ENCODE assay signal across 15 cellular contexts in genomic region chr1:100989306-100990077, GRCh38. TPM values are rescaled to one million over a fixed set of nuclear protein-coding genes. Genes with fewer than 3 reads are reported as not detected.
DNase-seq lines count a peak whose midpoint lies in the region; ATAC-seq and TF ChIP-seq lines count a peak whose summit lies in the region.
"Had no signal": no experiment of that assay in that cellular context is flagged by ENCODE, and none has a peak within 500 bp of the region (broad histone marks: within the 10 kb centered on the region; RNA-seq: fewer than 3 reads in every experiment).

No MANE protein-coding gene starts in this region.

- peak; percentile 89 for DNase-seq in HFFc6
- DNase-seq in body of pancreas = no peak
- peak; percentile 65 for DNase-seq in glomerular endothelial cell (ENCODE audit: extremely low read depth, low read depth, low spot score)
- DNase-seq in smooth muscle cell (lab: John Stamatoyannopoulos, UW; ENCODE audit: unreplicated experiment) = no peak
- no peak for DNase-seq in activated naive CD4-positive, alpha-beta T cell treated with anti-CD3 and anti-CD28 coated beads, Interleukin-2, amount 50 U/mL, for 72 hours (ENCODE audit: low spot score in 2 of 2)
- no peak for DNase-seq in ascending aorta (ENCODE audit: low spot score in 2 of 2)
- no peak for DNase-seq in activated CD8-positive, alpha-beta T cell treated with anti-CD3 and anti-CD28 coated beads, Interleukin-2, amount 10 ng/mL, durations not matched to agents 7 days and 5 days
- DNase-seq: activated naive CD8-positive, alpha-beta T cell treated with anti-CD3 and anti-CD28 coated beads, Interleukin-2, amount 50 U/mL, for 24 hours; islet precursor cell; NCI-H187 treated with DMSO at 0.1 percent for 48 hours; occipital lobe; stimulated activated CD4-positive, alpha-beta T cell treated with anti-CD3 and anti-CD28 coated beads, Interleukin-4, amount 100 ng/mL, for 24 hours; stomach had no signal

- no peaks in the 10 kb centered on the region for H4K20me1 ChIP-seq in smooth muscle cell (ENCODE audit: low read depth)

- TF ChIP-seq CTCF in HFFc6 (IDR thresholded peaks at IDR 0.05) (no peak), body of pancreas (IDR thresholded peaks at IDR 0.05) (no peak), smooth muscle cell (IDR thresholded peaks at IDR 0.05; ENCODE audit: borderline replicate concordance, insufficient read depth, poor library complexity, severe bottlenecking) (no peak), ascending aorta (IDR thresholded peaks at IDR 0.05) (no peak)

- no peaks in the 10 kb centered on the region for H3K9me3 ChIP-seq in body of pancreas
- no peaks in the 10 kb centered on the region for H3K9me3 ChIP-seq in smooth muscle cell (replicated peaks; ENCODE audit: low read depth)
- no peaks in the 10 kb centered on the region for H3K9me3 ChIP-seq in ascending aorta
- H3K9me3 ChIP-seq: stomach had no signal

- H3K4me3 Mint-ChIP-seq in HFFc6 = no peak overlapping the region
- no peak overlapping the region for H3K4me3 Mint-ChIP-seq in activated CD8-positive, alpha-beta T cell treated with anti-CD3 and anti-CD28 coated beads, Interleukin-2, amount 10 ng/mL, durations not matched to agents 7 days and 5 days
- H3K4me3 Mint-ChIP-seq: activated naive CD8-positive, alpha-beta T cell treated with anti-CD3 and anti-CD28 coated beads, Interleukin-2, amount 50 U/mL, for 24 hours; T-helper 1 cell treated with Interleukin-12 subunit alpha and Interleukin-12 subunit beta and Interleukin-4 antibody, amounts not matched to agents 30 μg/mL and 1 μg/mL, for 36 hours had no signal

- H3K27ac Mint-ChIP-seq in HFFc6 = peak overlapping the region; percentile 76
- H3K27ac Mint-ChIP-seq in activated naive CD4-positive, alpha-beta T cell treated with anti-CD3 and anti-CD28 coated beads, Interleukin-2, amount 50 U/mL, for 72 hours = peak overlapping the region in 1 of 2 donors; percentile 40
- H3K27ac Mint-ChIP-seq in activated CD8-positive, alpha-beta T cell treated with anti-CD3 and anti-CD28 coated beads, Interleukin-2, amount 10 ng/mL, durations not matched to agents 7 days and 5 days = no peak overlapping the region
- H3K27ac Mint-ChIP-seq: activated naive CD8-positive, alpha-beta T cell treated with anti-CD3 and anti-CD28 coated beads, Interleukin-2, amount 50 U/mL, for 24 hours; T-helper 1 cell treated with Interleukin-12 subunit alpha and Interleukin-12 subunit beta and Interleukin-4 antibody, amounts not matched to agents 30 μg/mL and 1 μg/mL, for 36 hours had no signal

- H3K9ac ChIP-seq in smooth muscle cell (ENCODE audit: low read depth) = no peak overlapping the region

- peaks cover 23% of the 10 kb centered on the region for H3K4me1 Mint-ChIP-seq in HFFc6 (ENCODE audit: low read depth)
- peaks cover 2% of the 10 kb centered on the region for H3K4me1 Mint-ChIP-seq in activated CD8-positive, alpha-beta T cell treated with anti-CD3 and anti-CD28 coated beads, Interleukin-2, amount 10 ng/mL, durations not matched to agents 7 days and 5 days (ENCODE audit: low read depth)

- WGBS in body of pancreas, 2 donors = 59 to 82% methylated on average over 2 of the region's 2 CpGs
- WGBS in smooth muscle cell (ENCODE audit: low lambda C conversion rate) = 78% methylated on average over 2 of the region's 2 CpGs

- peak overlapping the region; percentile 5 for H3K4me2 ChIP-seq in smooth muscle cell

- intact Hi-C loops in body of pancreas (cut with DNase I) = no loop called here
- intact Hi-C loops in ascending aorta (cut with DNase I) = no loop called here

- TF ChIP-seq POLR2A in body of pancreas (IDR thresholded peaks at IDR 0.05) = no peak

- no peaks in the 10 kb centered on the region for H3K79me2 ChIP-seq in smooth muscle cell (ENCODE audit: low read depth)

- no peaks in the 10 kb centered on the region for H3F3A ChIP-seq in smooth muscle cell (ENCODE audit: low read depth)

- H3K36me3 ChIP-seq in body of pancreas (replicated peaks in 1 of 2; ENCODE audit: insufficient read depth in 1 of 2, low read depth in 2 of 2) (no peaks in the 10 kb centered on the region), smooth muscle cell (ENCODE audit: low read depth) (no peaks in the 10 kb centered on the region), ascending aorta (no peaks in the 10 kb centered on the region)

- no peaks in the 10 kb centered on the region for H3K9me3 Mint-ChIP-seq in HFFc6
- peaks cover 0 to 6% of the 10 kb centered on the region in 2 donors for H3K9me3 Mint-ChIP-seq in activated naive CD4-positive, alpha-beta T cell treated with anti-CD3 and anti-CD28 coated beads, Interleukin-2, amount 50 U/mL, for 72 hours
- no peaks in the 10 kb centered on the region for H3K9me3 Mint-ChIP-seq in activated CD8-positive, alpha-beta T cell treated with anti-CD3 and anti-CD28 coated beads, Interleukin-2, amount 10 ng/mL, durations not matched to agents 7 days and 5 days (ENCODE audit: insufficient read depth)
- H3K9me3 Mint-ChIP-seq: activated naive CD8-positive, alpha-beta T cell treated with anti-CD3 and anti-CD28 coated beads, Interleukin-2, amount 50 U/mL, for 24 hours; T-helper 1 cell treated with Interleukin-12 subunit alpha and Interleukin-12 subunit beta and Interleukin-4 antibody, amounts not matched to agents 30 μg/mL and 1 μg/mL, for 36 hours had no signal

- POLR2A ChIA-PET in activated CD8-positive, alpha-beta T cell treated with anti-CD3 and anti-CD28 coated beads, Interleukin-2, amount 10 ng/mL, durations not matched to agents 7 days and 5 days (lab: Charles Lee) = no interaction called here

- H3K4me3 ChIP-seq in body of pancreas (no peak overlapping the region), smooth muscle cell (no peak overlapping the region), ascending aorta (no peak overlapping the region)
- H3K4me3 ChIP-seq: stomach had no signal

- H3K27me3 ChIP-seq in body of pancreas (no peaks in the 10 kb centered on the region), smooth muscle cell (ENCODE audit: low read depth) (no peaks in the 10 kb centered on the region), ascending aorta (no peaks in the 10 kb centered on the region)
- H3K27me3 ChIP-seq: stomach had no signal

- peak; percentile 38 for ATAC-seq in body of pancreas
- ATAC-seq in activated naive CD4-positive, alpha-beta T cell treated with anti-CD3 and anti-CD28 coated beads, Interleukin-2, amount 50 U/mL, for 72 hours = no peak
- ATAC-seq in GM19452 (IDR thresholded peaks at IDR 0.05; ENCODE audit: unreplicated experiment) = no peak
- ATAC-seq in activated CD8-positive, alpha-beta T cell treated with anti-CD3 and anti-CD28 coated beads, Interleukin-2, amount 10 ng/mL, durations not matched to agents 7 days and 5 days = no peak
- ATAC-seq: activated naive CD8-positive, alpha-beta T cell treated with anti-CD3 and anti-CD28 coated beads, Interleukin-2, amount 50 U/mL, for 24 hours had no signal

- no peaks in the 10 kb centered on the region for H3K4me1 ChIP-seq in body of pancreas
- H3K4me1 ChIP-seq in smooth muscle cell (ENCODE audit: low read depth) = no peaks in the 10 kb centered on the region
- no peaks in the 10 kb centered on the region for H3K4me1 ChIP-seq in ascending aorta

- H2AFZ ChIP-seq in smooth muscle cell (ENCODE audit: low read depth) = no peak overlapping the region

- H3K27me3 Mint-ChIP-seq in HFFc6 (ENCODE audit: insufficient read depth) = no peaks in the 10 kb centered on the region
- H3K27me3 Mint-ChIP-seq in activated CD8-positive, alpha-beta T cell treated with anti-CD3 and anti-CD28 coated beads, Interleukin-2, amount 10 ng/mL, durations not matched to agents 7 days and 5 days (ENCODE audit: low read depth) = no peaks in the 10 kb centered on the region
- H3K27me3 Mint-ChIP-seq: activated naive CD8-positive, alpha-beta T cell treated with anti-CD3 and anti-CD28 coated beads, Interleukin-2, amount 50 U/mL, for 24 hours had no signal

- H3K27ac ChIP-seq in body of pancreas (no peak overlapping the region), smooth muscle cell (ENCODE audit: low read depth) (peak overlapping the region; percentile 79), ascending aorta (no peak overlapping the region)

- H3K36me3 Mint-ChIP-seq in HFFc6 (ENCODE audit: low read depth) = peaks cover 47% of the 10 kb centered on the region
- peaks cover 35 to 56% of the 10 kb centered on the region in 2 donors for H3K36me3 Mint-ChIP-seq in activated naive CD4-positive, alpha-beta T cell treated with anti-CD3 and anti-CD28 coated beads, Interleukin-2, amount 50 U/mL, for 72 hours
- peaks cover 57% of the 10 kb centered on the region for H3K36me3 Mint-ChIP-seq in activated CD8-positive, alpha-beta T cell treated with anti-CD3 and anti-CD28 coated beads, Interleukin-2, amount 10 ng/mL, durations not matched to agents 7 days and 5 days (ENCODE audit: low read depth)

- CTCF ChIA-PET in activated CD8-positive, alpha-beta T cell treated with anti-CD3 and anti-CD28 coated beads, Interleukin-2, amount 10 ng/mL, durations not matched to agents 7 days and 5 days (lab: Charles Lee) = interaction anchor here (1.0 to 1.6 kb wide), 3 partner anchors 71 to 320 kb away, joined by 3 to 4 read pairs (median 3); no protein-coding TSS in a partner anchor

RNA-seq across cellular contexts. Expression of gene DPH5, which starts 36.1 kb away (rescaled TPM):
- 10 to 100 TPM; 38.1 to 49.8 (median 39.3) TPM for total RNA-seq in HFFc6 (2021; fragmentation: NEBNext Ultra II Directional; extraction: Animal tissue kit (Norgen Biotek cat#: 25700))
- total RNA-seq in body of pancreas = 10 to 100 TPM in 1 of 2 donors, 1 to 10 TPM in 1; 2.6 to 29.6 TPM
- total RNA-seq in glomerular endothelial cell = 13.7 and 17.4 TPM in 2 replicates
- 24.6 and 51.6 TPM in 2 replicates for total RNA-seq in smooth muscle cell
- 15.5 and 15.7 TPM in 2 replicates for polyA plus RNA-seq in smooth muscle cell
- 10 to 100 TPM; 23.2 to 44.0 TPM for total RNA-seq in activated naive CD4-positive, alpha-beta T cell treated with anti-CD3 and anti-CD28 coated beads, Interleukin-2, amount 50 U/mL, for 72 hours
- total RNA-seq in ascending aorta = 1.1 TPM
- 10 to 100 TPM; 37.8 to 41.7 TPM for total RNA-seq in activated CD8-positive, alpha-beta T cell treated with anti-CD3 and anti-CD28 coated beads, Interleukin-2, amount 10 ng/mL, durations not matched to agents 7 days and 5 days

Comparison
In these comparisons a context has a peak if more than half of its experiments do, and no peak if none do; other contexts are left out.
1. DNase-seq: peak in HFFc6 (single experiment) and glomerular endothelial cell (single experiment); none in body of pancreas (0 of 4), smooth muscle cell (single experiment), activated naive CD4-positive, alpha-beta T cell treated with anti-CD3 and anti-CD28 coated beads, Interleukin-2, amount 50 U/mL, for 72 hours (0 of 2), ascending aorta (0 of 2) and activated CD8-positive, alpha-beta T cell treated with anti-CD3 and anti-CD28 coated beads, Interleukin-2, amount 10 ng/mL, durations not matched to agents 7 days and 5 days (single experiment).